Comparison of ENCODE assay signal across 8 cellular contexts in genomic region chr4:15001825-15002658, GRCh38. TPM values are rescaled to one million over a fixed set of nuclear protein-coding genes. Genes with fewer than 3 reads are reported as not detected.
DNase-seq lines count a peak whose midpoint lies in the region; ATAC-seq and TF ChIP-seq lines count a peak whose summit lies in the region.

CPEB2 (plus strand) TSS chr4:15002481; CDS start chr4:15002674, 193 bp downstream.

- peak within 1 kb of the TSS; percentile 83 for H3K27ac ChIP-seq in PC-3 (ENCODE audit: low read length)

- H3K9me3 ChIP-seq in PC-3 (ENCODE audit: low read length) = no peaks in the 10 kb centered on the region

- no TSS peak for BruUV-seq in PC-3 (replicated peaks; lab: Mats Ljungman, UMichigan)

- POLR2A ChIA-PET in PC-3 (lab: Charles Lee; ENCODE audit: unreplicated experiment) = no interaction called here

- H3K4me3 ChIP-seq in PC-3 (ENCODE audit: low read length) (peak within 1 kb of the TSS; percentile 96), epithelial cell of esophagus (ENCODE audit: low read length) (peak within 1 kb of the TSS; percentile 70)

- H2AFZ ChIP-seq in PC-3 (ENCODE audit: low read length) = peak within 1 kb of the TSS; percentile 98

- no peak for TF ChIP-seq CTCF in PC-3 (conservative IDR thresholded peaks at IDR 0.05; ENCODE audit: low read depth, low read length)
- TF ChIP-seq CTCF in epithelial cell of esophagus (IDR thresholded peaks at IDR 0.05; ENCODE audit: insufficient read depth, low read depth, low read length, missing control alignments) = no peak

- peaks cover 31% of the 10 kb centered on the region for H3K79me2 ChIP-seq in PC-3 (ENCODE audit: low read length)

- H3K9ac ChIP-seq in PC-3 (ENCODE audit: low read length) = peak within 1 kb of the TSS; percentile 78

- no peaks in the 10 kb centered on the region for H3K27me3 ChIP-seq in PC-3 (ENCODE audit: low read length)

- CTCF ChIA-PET in PC-3 (lab: Charles Lee) = no interaction called here

- peak; percentile 52 for ATAC-seq in GM21360 (IDR thresholded peaks at IDR 0.05; ENCODE audit: unreplicated experiment)
- peak; percentile 65 for ATAC-seq in PC-3

- H3K4me1 ChIP-seq in PC-3 (ENCODE audit: insufficient read depth, low read length) = peaks cover 17% of the 10 kb centered on the region; the same call in 1 of the 2 replicates

- no peaks in the 10 kb centered on the region for H3K9me2 ChIP-seq in PC-3 (replicated peaks; ENCODE audit: low read length)

- H3F3A ChIP-seq in PC-3 (ENCODE audit: low read length, unreplicated experiment) = no peaks in the 10 kb centered on the region

- no peaks in the 10 kb centered on the region for H3K36me3 ChIP-seq in PC-3 (ENCODE audit: low read depth, low read length)

- intact Hi-C loops in PC-3 (cut with micrococcal nuclease) = loop anchor here (1.0 to 10.0 kb wide), 6 partner anchors 85 to 1347 kb away; no protein-coding TSS in a partner anchor

- peak within 1 kb of the TSS; percentile 93 for H3K4me2 ChIP-seq in PC-3 (ENCODE audit: low read length)

- peak; percentile 20 for DNase-seq in COR-L47 (lab: John Stamatoyannopoulos, UW)
- peak; percentile 87 for DNase-seq in HT-29 (ENCODE audit: low spot score)
- DNase-seq in PC-3 = peak; percentile 88
- peak; percentile 91 for DNase-seq in activated T-cell treated with anti-CD3 and anti-CD28 coated beads for 48 hours (ENCODE audit: low read depth)
- peak; percentile 93 for DNase-seq in epithelial cell of esophagus (ENCODE audit: low read depth)
- peak; percentile 96 for DNase-seq in mucosa of gallbladder (ENCODE audit: low spot score)
- DNase-seq in stimulated activated CD8-positive, alpha-beta memory T cell treated with anti-CD3 and anti-CD28 coated beads, Interleukin-4, amount 100 ng/mL, for 24 hours (ENCODE audit: low read depth) = peak; percentile 85

- peaks cover 9% of the 10 kb centered on the region; the same call in 1 of the 2 replicates for H4K20me1 ChIP-seq in PC-3 (ENCODE audit: low read length)

RNA-seq across cellular contexts. Expression of gene CPEB2, which starts in this region (rescaled TPM):
- 1.2 TPM in 2 replicates for total RNA-seq in HT-29 (2014; rRNA removed; shearing (Covaris generic))
- total RNA-seq in PC-3 (2014; rRNA removed) (1.8 and 2.4 TPM in 2 replicates), mucosa of gallbladder (32.4 TPM)

Comparison
In these comparisons a context has a peak if more than half of its experiments do, and no peak if none do; other contexts are left out.
1. Peak in every context shown above with its lines: DNase-seq, ATAC-seq, H3K4me3 ChIP-seq and H3K27ac ChIP-seq.
2. DNase-seq: peak in every context shown above with its lines; median percentile 96 in mucosa of gallbladder; 93 in epithelial cell of esophagus; 91 in activated T-cell treated with anti-CD3 and anti-CD28 coated beads for 48 hours; 88 in PC-3; 87 in HT-29; 85 in stimulated activated CD8-positive, alpha-beta memory T cell treated with anti-CD3 and anti-CD28 coated beads, Interleukin-4, amount 100 ng/mL, for 24 hours; 20 in COR-L47.